ENCODE assay signal across 22 cellular contexts in the genomic region with DNA sequence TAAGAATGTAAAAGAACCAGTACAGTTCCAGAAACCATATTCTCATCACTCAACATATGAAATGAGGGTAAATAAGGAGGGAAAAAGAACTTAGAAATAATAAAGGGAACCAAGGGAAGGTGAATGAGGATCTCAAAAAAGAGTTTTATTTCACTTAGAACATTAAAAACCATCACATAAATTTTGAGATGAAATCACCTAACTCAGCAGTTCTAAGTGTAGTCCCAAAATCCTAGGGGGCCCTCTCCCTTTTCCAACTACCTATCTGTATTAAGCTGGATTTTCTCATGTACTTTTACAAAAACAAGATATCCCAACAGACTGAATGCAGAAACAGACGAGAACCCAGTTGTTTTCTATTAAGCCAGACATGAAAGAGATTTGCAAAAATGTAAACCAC. TPM values are rescaled to one million over a fixed set of nuclear protein-coding genes. Genes with fewer than 3 reads are reported as not detected.
DNase-seq lines count a peak whose midpoint lies in the region; ATAC-seq and TF ChIP-seq lines count a peak whose summit lies in the region.
"Had no signal": no experiment of that assay in that cellular context is flagged by ENCODE, and none has a peak within 500 bp of the region (broad histone marks: within the 10 kb centered on the region; RNA-seq: fewer than 3 reads in every experiment).

No MANE protein-coding gene starts in this region.

- no peak overlapping the region for H3K4me3 Mint-ChIP-seq in activated naive CD4-positive, alpha-beta T cell treated with anti-CD3 and anti-CD28 coated beads, Interleukin-2, amount 50 U/mL, for 24 hours
- H3K4me3 Mint-ChIP-seq in IgD-negative memory B cell, result peak overlapping the region in 1 of 4 donors; percentile 25
- no peak overlapping the region for H3K4me3 Mint-ChIP-seq in mesothelial cell of epicardium
- no peak overlapping the region for H3K4me3 Mint-ChIP-seq in osteocyte (ENCODE audit: unreplicated experiment)
- H3K4me3 Mint-ChIP-seq: CD14-positive monocyte, GM23338, H9 had no signal

- H3K4me1 Mint-ChIP-seq in activated naive CD4-positive, alpha-beta T cell treated with anti-CD3 and anti-CD28 coated beads, Interleukin-2, amount 50 U/mL, for 24 hours, result peaks cover 10% of the 10 kb centered on the region
- H3K4me1 Mint-ChIP-seq in IgD-negative memory B cell (peaks cover 0 to 6% (median 2%) of the 10 kb centered on the region in 3 donors), mesothelial cell of epicardium (peaks cover 2% of the 10 kb centered on the region), osteocyte (ENCODE audit: unreplicated experiment) (peaks cover 10% of the 10 kb centered on the region)

- no peaks in the 10 kb centered on the region for H3K27me3 Mint-ChIP-seq in activated naive CD4-positive, alpha-beta T cell treated with anti-CD3 and anti-CD28 coated beads, Interleukin-2, amount 50 U/mL, for 24 hours
- H3K27me3 Mint-ChIP-seq in IgD-negative memory B cell (peaks cover 6% of the 10 kb centered on the region), mesothelial cell of epicardium (ENCODE audit: low read depth) (peaks cover 1% of the 10 kb centered on the region), osteocyte (ENCODE audit: unreplicated experiment) (no peaks in the 10 kb centered on the region)

- peak overlapping the region; percentile 72 for H3K27ac Mint-ChIP-seq in activated naive CD4-positive, alpha-beta T cell treated with anti-CD3 and anti-CD28 coated beads, Interleukin-2, amount 50 U/mL, for 24 hours
- H3K27ac Mint-ChIP-seq in IgD-negative memory B cell (peak overlapping the region in 2 of 3 donors; percentile 67 to 71), mesothelial cell of epicardium (peak overlapping the region; percentile 59), osteocyte (ENCODE audit: unreplicated experiment) (peak overlapping the region; percentile 38)
- H3K27ac Mint-ChIP-seq: CD14-positive monocyte, GM23338, H9 had no signal

- no peak for ATAC-seq in HG03175 (IDR thresholded peaks at IDR 0.05; ENCODE audit: unreplicated experiment)
- ATAC-seq: GM12878, GM23338, HCT116 had no signal

- peaks cover 3% of the 10 kb centered on the region for H3K36me3 Mint-ChIP-seq in activated naive CD4-positive, alpha-beta T cell treated with anti-CD3 and anti-CD28 coated beads, Interleukin-2, amount 50 U/mL, for 24 hours
- H3K36me3 Mint-ChIP-seq in IgD-negative memory B cell, result no peaks in the 10 kb centered on the region
- H3K36me3 Mint-ChIP-seq in mesothelial cell of epicardium, result peaks cover 3% of the 10 kb centered on the region
- peaks cover 4% of the 10 kb centered on the region for H3K36me3 Mint-ChIP-seq in osteocyte (ENCODE audit: unreplicated experiment)

- H3K9me3 Mint-ChIP-seq in activated naive CD4-positive, alpha-beta T cell treated with anti-CD3 and anti-CD28 coated beads, Interleukin-2, amount 50 U/mL, for 24 hours, result no peaks in the 10 kb centered on the region
- H3K9me3 Mint-ChIP-seq in IgD-negative memory B cell, result no peaks in the 10 kb centered on the region
- H3K9me3 Mint-ChIP-seq in mesothelial cell of epicardium, result no peaks in the 10 kb centered on the region
- no peaks in the 10 kb centered on the region for H3K9me3 Mint-ChIP-seq in osteocyte (ENCODE audit: unreplicated experiment)

- no peak for DNase-seq in activated naive CD4-positive, alpha-beta T cell treated with Interleukin-2 at 50 U/mL for 16 hours
- DNase-seq in mesothelial cell of epicardium (ENCODE audit: low spot score in 2 of 2, unreplicated experiment in 2 of 2), result no peak
- DNase-seq in osteocyte (ENCODE audit: extremely low spot score, unreplicated experiment), result no peak
- DNase-seq in NCI-H1436 (lab: John Stamatoyannopoulos, UW), result no peak
- DNase-seq in iPS-NIHi7 (ENCODE audit: extremely low spot score), result no peak
- DNase-seq: ACHN; AML-193; BE2C; Calu3; CD4-positive, alpha-beta memory T cell; COR-L47; DMS153; DND-41; GDM1; H9 had no signal

- TF ChIP-seq CTCF in mesothelial cell of epicardium (IDR thresholded peaks at IDR 0.05; ENCODE audit: unreplicated experiment), result no peak
- TF ChIP-seq CTCF in osteocyte (IDR thresholded peaks at IDR 0.05), result no peak

RNA-seq across cellular contexts. Expression of a gene that starts 3.2 kb away (rescaled TPM):
- 12.1 TPM for polyA plus RNA-seq in IgD-negative memory B cell
- total RNA-seq in mesothelial cell of epicardium, result 3.4 to 6.1 TPM (median 4.3 TPM) in 3 replicates
- total RNA-seq in osteocyte, result 4.4 and 5.0 TPM in 2 replicates

RNA-seq across cellular contexts. Expression of a gene that starts 4.3 kb away (rescaled TPM):
- polyA plus RNA-seq in IgD-negative memory B cell, result 19.8 TPM
- total RNA-seq in mesothelial cell of epicardium (34.7 to 38.5 TPM (median 38.4 TPM) in 3 replicates), osteocyte (50.0 and 50.1 TPM in 2 replicates)

RNA-seq across cellular contexts. Expression of a gene that starts 10.9 kb away (rescaled TPM):
- 39.3 TPM for polyA plus RNA-seq in IgD-negative memory B cell
- total RNA-seq in mesothelial cell of epicardium, result 25.7 to 29.3 TPM (median 26.6 TPM) in 3 replicates
- total RNA-seq in osteocyte, result 22.8 and 32.1 TPM in 2 replicates

RNA-seq across cellular contexts. Expression of a gene that starts 38.7 kb away (rescaled TPM):
- 0.78 TPM for polyA plus RNA-seq in IgD-negative memory B cell
- 2.0 to 3.6 TPM (median 3.3 TPM) in 3 replicates for total RNA-seq in mesothelial cell of epicardium
- 0.46 TPM in 1 of 2 replicates, not detected in the other for total RNA-seq in osteocyte
- total RNA-seq: H9 had no signal

RNA-seq across cellular contexts. Expression of a gene that starts 52.1 kb away (rescaled TPM):
- 2.3 TPM for polyA plus RNA-seq in IgD-negative memory B cell
- 6.1 to 7.3 TPM (median 6.7 TPM) in 3 replicates for total RNA-seq in mesothelial cell of epicardium
- total RNA-seq in osteocyte, result 1.8 and 2.5 TPM in 2 replicates
